ENCODE assay signal across 13 cellular contexts in genomic region chrX:2705036-2705435, GRCh38. TPM values are rescaled to one million over a fixed set of nuclear protein-coding genes. Genes with fewer than 3 reads are reported as not detected.
DNase-seq lines count a peak whose midpoint lies in the region; ATAC-seq and TF ChIP-seq lines count a peak whose summit lies in the region.
"Had no signal": no experiment of that assay in that cellular context is flagged by ENCODE, and none has a peak within 500 bp of the region (broad histone marks: within the 10 kb centered on the region; RNA-seq: fewer than 3 reads in every experiment).

No MANE protein-coding gene starts in this region.

- H3K4me1 ChIP-seq in lung (ENCODE audit: control insufficient read depth in 2 of 2, insufficient read depth in 2 of 2, low read length in 2 of 2) (peaks cover 61 to 73% of the 10 kb centered on the region in 2 donors), transverse colon (peaks cover 28 to 86% (median 66%) of the 10 kb centered on the region in 4 donors)

- in situ Hi-C loops in transverse colon (cut with MboI; ENCODE audit: low pct_ligation_motif_present in 1 of 4, low pct_unique_long_range_greater_than_20kb in 1 of 4, low sequenced_read_pairs in 3 of 4): no loop called here

- peak overlapping the region; percentile 63 to 77 for H3K4me3 Mint-ChIP-seq in activated T-cell treated with anti-CD3 and anti-CD28 coated beads, Interleukin-2, amount 50 U/mL, for 72 hours

- H3K9me3 ChIP-seq in lung (ENCODE audit: control insufficient read depth in 2 of 2, insufficient read depth in 1 of 2, low read length in 1 of 2) (no peaks in the 10 kb centered on the region), transverse colon (no peaks in the 10 kb centered on the region)

- H3K27me3 ChIP-seq in lung (ENCODE audit: control insufficient read depth, insufficient read depth) (no peaks in the 10 kb centered on the region), transverse colon (no peaks in the 10 kb centered on the region)

- no peak for DNase-seq in activated T-cell treated with anti-CD3 and anti-CD28 coated beads, Interleukin-2, amount 50 U/mL, for 72 hours
- DNase-seq in activated T-cell treated with anti-CD3 and anti-CD28 coated beads for 4 hours (no peak), coronary artery (ENCODE audit: low spot score) (no peak), lung (ENCODE audit: low spot score) (no peak), transverse colon (no peak), NCI-H146 treated with DMSO at 0.1 percent for 48 hours (lab: John Stamatoyannopoulos, UW; ENCODE audit: unreplicated experiment) (no peak), A172 (ENCODE audit: low spot score) (no peak)
- DNase-seq: AML-193; NCI-H774; stimulated activated CD4-positive, alpha-beta T cell treated with anti-CD3 and anti-CD28 coated beads, Interleukin-4, amount 100 ng/mL, for 4 hours; T1000 had no signal

- peaks cover 6 to 10% of the 10 kb centered on the region in 2 donors for H3K36me3 Mint-ChIP-seq in activated T-cell treated with anti-CD3 and anti-CD28 coated beads, Interleukin-2, amount 50 U/mL, for 72 hours (ENCODE audit: insufficient read depth in 2 of 2)

- no peaks in the 10 kb centered on the region for H3K27me3 Mint-ChIP-seq in activated T-cell treated with anti-CD3 and anti-CD28 coated beads, Interleukin-2, amount 50 U/mL, for 72 hours (ENCODE audit: low read depth)

- peak overlapping the region; percentile 14 for H3K27ac Mint-ChIP-seq in activated T-cell treated with anti-CD3 and anti-CD28 coated beads, Interleukin-2, amount 50 U/mL, for 72 hours

- peak overlapping the region; percentile 32 for H3K4me3 ChIP-seq in coronary artery
- H3K4me3 ChIP-seq in lung: no peak overlapping the region
- H3K4me3 ChIP-seq in transverse colon: no peak overlapping the region

- no peak for ATAC-seq in activated T-cell treated with anti-CD3 and anti-CD28 coated beads, Interleukin-2, amount 50 U/mL, for 72 hours (replicated peaks in 1 of 2)
- no peak for ATAC-seq in lung (ENCODE audit: insufficient read depth, low FRiP score)
- ATAC-seq in HG03025 (IDR thresholded peaks at IDR 0.05; ENCODE audit: low FRiP score, unreplicated experiment): no peak

- no peak for TF ChIP-seq POLR2A in transverse colon (IDR thresholded peaks at IDR 0.05)

- TF ChIP-seq CTCF in coronary artery (IDR thresholded peaks at IDR 0.05): no peak
- TF ChIP-seq CTCF in lung (IDR thresholded peaks at IDR 0.05; ENCODE audit: control extremely low read depth, extremely low read depth): no peak
- TF ChIP-seq CTCF in transverse colon (IDR thresholded peaks at IDR 0.05): no peak

- H3K4me1 Mint-ChIP-seq in activated T-cell treated with anti-CD3 and anti-CD28 coated beads, Interleukin-2, amount 50 U/mL, for 72 hours (ENCODE audit: low read depth): peaks cover 94% of the 10 kb centered on the region

- H3K27ac ChIP-seq in coronary artery (peak overlapping the region in 1 of 2 donors; percentile 45), lung (ENCODE audit: low read depth in 1 of 2, low read length in 1 of 2) (peak overlapping the region; percentile 76 to 81), transverse colon (peak overlapping the region; percentile 54 to 78 (median 67))

- intact Hi-C loops in transverse colon (cut with DNase I; ENCODE audit: low total_unique reads): no loop called here

- peaks cover 0 to 3% of the 10 kb centered on the region in 2 donors for H3K36me3 ChIP-seq in lung (ENCODE audit: control insufficient read depth in 2 of 2, insufficient read depth in 2 of 2, low read length in 2 of 2)
- H3K36me3 ChIP-seq in transverse colon: no peaks in the 10 kb centered on the region

- WGBS in lung, 2 donors: 52 to 63% methylated on average over 8 of the region's 8 CpGs
- WGBS in transverse colon (ENCODE audit: low coverage in 1 of 2), 2 donors: 41 to 78% methylated on average over 2 to 8 of the region's 8 CpGs

- TF ChIP-seq EP300 in transverse colon (IDR thresholded peaks at IDR 0.05; ENCODE audit: low read depth): peak; percentile 94

- peaks cover 6% of the 10 kb centered on the region in 2 donors for H3K9me3 Mint-ChIP-seq in activated T-cell treated with anti-CD3 and anti-CD28 coated beads, Interleukin-2, amount 50 U/mL, for 72 hours

RNA-seq across cellular contexts. Expression of gene CD99, which starts 13.9 kb away (rescaled TPM):
- total RNA-seq in activated T-cell treated with anti-CD3 and anti-CD28 coated beads, Interleukin-2, amount 50 U/mL, for 72 hours: 100 to 1,000 TPM; 148 to 222 TPM
- total RNA-seq in lung (100 to 1,000 TPM; 118 to 217 TPM), transverse colon (100 to 1,000 TPM; 134 to 178 (median 143) TPM)
- 100 to 1,000 TPM; 161 to 266 TPM for polyA plus RNA-seq in lung
- 464 and 705 TPM in 2 replicates for total RNA-seq in A172 (2014; rRNA removed; shearing (Covaris generic))

RNA-seq across cellular contexts. Expression of gene XG, which starts 46.8 kb away (rescaled TPM):
- total RNA-seq in activated T-cell treated with anti-CD3 and anti-CD28 coated beads, Interleukin-2, amount 50 U/mL, for 72 hours: not detected
- total RNA-seq in lung: under 1 TPM; 0.55 to 0.71 TPM
- under 1 TPM; 0.21 to 0.24 TPM for polyA plus RNA-seq in lung
- total RNA-seq in transverse colon: under 1 TPM in 1 of 4 donors, not detected in 3; 0.41 TPM
- not detected in 2 replicates for total RNA-seq in A172 (2014; rRNA removed; shearing (Covaris generic))
- total RNA-seq: glomerular endothelial cell had no signal
